ENCODE assay signal across 15 cellular contexts in the genomic region with DNA sequence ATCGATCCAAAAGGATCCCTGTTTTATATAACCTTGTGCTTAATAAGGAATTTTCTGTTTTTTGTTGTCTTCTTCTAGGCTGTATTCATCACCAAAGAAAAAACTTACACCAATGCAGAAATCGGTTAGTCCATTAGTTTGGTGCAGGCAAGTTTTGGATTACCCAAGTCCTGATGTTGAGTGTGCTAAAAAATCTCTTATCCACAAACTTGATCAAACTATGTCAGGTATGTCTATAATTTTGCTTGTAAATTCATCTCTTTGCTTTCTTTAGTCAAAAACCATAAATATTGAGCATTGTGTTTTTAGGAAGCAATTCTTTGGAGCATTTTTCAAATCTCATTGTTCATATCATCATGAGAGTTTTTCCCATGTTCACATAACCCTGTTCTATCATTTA. TPM values are rescaled to one million over a fixed set of nuclear protein-coding genes. Genes with fewer than 3 reads are reported as not detected.
DNase-seq lines count a peak whose midpoint lies in the region; ATAC-seq and TF ChIP-seq lines count a peak whose summit lies in the region.
"Had no signal": no experiment of that assay in that cellular context is flagged by ENCODE, and none has a peak within 500 bp of the region (broad histone marks: within the 10 kb centered on the region; RNA-seq: fewer than 3 reads in every experiment).

No MANE protein-coding gene starts in this region.

- no peaks in the 10 kb centered on the region for H3K9me3 Mint-ChIP-seq in MCF 10A (ENCODE audit: unreplicated experiment)
- no peaks in the 10 kb centered on the region for H3K9me3 Mint-ChIP-seq in natural killer cell treated with Interleukin-12 subunit alpha and Interleukin-12 subunit beta and Interleukin-15 and Interleukin-18, amount 100 ng/mL, for 72 hours
- H3K9me3 Mint-ChIP-seq: IgD-negative memory B cell had no signal

- H3K36me3 ChIP-seq in mammary epithelial cell (ENCODE audit: insufficient read depth, low read length) (no peaks in the 10 kb centered on the region), SU-DHL-6 (ENCODE audit: low read length) (no peaks in the 10 kb centered on the region), hepatocyte (replicated peaks; ENCODE audit: insufficient read depth, low read depth) (no peaks in the 10 kb centered on the region)

- POLR2A ChIA-PET in MCF 10A (lab: Yijun Ruan, JAX): interaction anchor here (0.8 to 2.3 kb wide), 5 partner anchors 9 to 39 kb away, joined by 3 to 9 read pairs (median 4); a partner anchor contains a TSS

- no peaks in the 10 kb centered on the region for H3K9me2 ChIP-seq in SU-DHL-6 (replicated peaks; ENCODE audit: insufficient read depth, low read length)
- H3K9me2 ChIP-seq in hepatocyte (replicated peaks; ENCODE audit: insufficient read depth): no peaks in the 10 kb centered on the region

- peaks cover 35% of the 10 kb centered on the region for H3K4me1 Mint-ChIP-seq in MCF 10A (ENCODE audit: insufficient read depth, unreplicated experiment)
- H3K4me1 Mint-ChIP-seq in natural killer cell treated with Interleukin-12 subunit alpha and Interleukin-12 subunit beta and Interleukin-15 and Interleukin-18, amount 100 ng/mL, for 72 hours (ENCODE audit: low read depth in 2 of 2): peaks cover 38 to 50% of the 10 kb centered on the region in 2 donors

- H3K79me2 ChIP-seq in mammary epithelial cell (ENCODE audit: insufficient read depth, low read length) (peaks cover 88% of the 10 kb centered on the region), SU-DHL-6 (ENCODE audit: insufficient read depth, low read length) (peaks cover 24% of the 10 kb centered on the region; the same call in 1 of the 2 replicates), hepatocyte (peaks cover 100% of the 10 kb centered on the region)

- H3F3A ChIP-seq in SU-DHL-6 (ENCODE audit: insufficient read depth): peaks cover 13% of the 10 kb centered on the region

- peaks cover 9% of the 10 kb centered on the region for H3K4me1 ChIP-seq in mammary epithelial cell (ENCODE audit: insufficient read depth, low read length)
- no peaks in the 10 kb centered on the region for H3K4me1 ChIP-seq in hepatocyte (ENCODE audit: insufficient read depth)

- DNase-seq in MCF 10A (ENCODE audit: unreplicated experiment) (no peak), mammary epithelial cell (no peak), retina (no peak), hepatocyte (ENCODE audit: low spot score) (no peak), C1 segment of cervical spinal cord (lab: John Stamatoyannopoulos, UW) (no peak)
- no peak for DNase-seq in natural killer cell treated with Interleukin-12 subunit alpha and Interleukin-12 subunit beta and Interleukin-15 and Interleukin-18, amount 100 ng/mL, for 72 hours (ENCODE audit: low spot score)
- DNase-seq: DMS79; NCI-H1048; NCI-H526 treated with DMSO at 0.1 percent for 48 hours; NK-92 treated with Interleukin-12 subunit alpha and Interleukin-12 subunit beta, amount 100 ng/mL, for 24 hours; SJCRH30 had no signal

- H3K4me3 Mint-ChIP-seq in MCF 10A (ENCODE audit: unreplicated experiment): no peak overlapping the region
- no peak overlapping the region for H3K4me3 Mint-ChIP-seq in natural killer cell treated with Interleukin-12 subunit alpha and Interleukin-12 subunit beta and Interleukin-15 and Interleukin-18, amount 100 ng/mL, for 72 hours

- H3K9me3 ChIP-seq in mammary epithelial cell (replicated peaks; ENCODE audit: insufficient read depth, low read length) (no peaks in the 10 kb centered on the region), SU-DHL-6 (ENCODE audit: insufficient read depth, low read length) (no peaks in the 10 kb centered on the region), hepatocyte (ENCODE audit: low read depth) (no peaks in the 10 kb centered on the region)
- H3K9me3 ChIP-seq: SJCRH30 had no signal

- H3K4me2 ChIP-seq in mammary epithelial cell (ENCODE audit: insufficient read depth, low read depth, low read length) (no peak overlapping the region), SU-DHL-6 (ENCODE audit: low read depth, low read length, poor library complexity, severe bottlenecking) (peak overlapping the region; percentile 53), hepatocyte (no peak overlapping the region)

- H3K9ac ChIP-seq in mammary epithelial cell (ENCODE audit: insufficient read depth, low read length) (no peak overlapping the region), SU-DHL-6 (ENCODE audit: low read length) (no peak overlapping the region)

- in situ Hi-C loops in mammary epithelial cell (cut with MboI; ENCODE audit: low sequenced_read_pairs in 2 of 2): no loop called here

- BruUV-seq in MCF 10A (replicated peaks; lab: Mats Ljungman, UMichigan): no TSS peak
- BruUV-seq in mammary epithelial cell (replicated peaks; lab: Mats Ljungman, UMichigan): no TSS peak

- H2AFZ ChIP-seq in mammary epithelial cell (ENCODE audit: low read depth, low read length) (no peak overlapping the region), SU-DHL-6 (ENCODE audit: low read depth, low read length, severe bottlenecking) (no peak overlapping the region), hepatocyte (no peak overlapping the region)

- no peaks in the 10 kb centered on the region for H3K27me3 Mint-ChIP-seq in MCF 10A (ENCODE audit: insufficient read depth, unreplicated experiment)
- H3K27me3 Mint-ChIP-seq in natural killer cell treated with Interleukin-12 subunit alpha and Interleukin-12 subunit beta and Interleukin-15 and Interleukin-18, amount 100 ng/mL, for 72 hours: no peaks in the 10 kb centered on the region
- H3K27me3 Mint-ChIP-seq: IgD-negative memory B cell had no signal

- ATAC-seq in natural killer cell treated with Interleukin-12 subunit alpha and Interleukin-12 subunit beta and Interleukin-15 and Interleukin-18, amount 100 ng/mL, for 72 hours: no peak
- no peak for ATAC-seq in HG02885 (IDR thresholded peaks at IDR 0.05; ENCODE audit: poor library complexity, unreplicated experiment)

- dilution Hi-C loops in mammary epithelial cell (cut with HindIII; ENCODE audit: low sequenced_read_pairs): no loop called here

- no peak overlapping the region for H3K27ac ChIP-seq in mammary epithelial cell (ENCODE audit: insufficient read depth, low read depth, low read length)
- peak overlapping the region; percentile 66; the same call in 1 of the 2 replicates for H3K27ac ChIP-seq in SU-DHL-6 (ENCODE audit: low read depth, low read length)
- no peak overlapping the region for H3K27ac ChIP-seq in hepatocyte
- H3K27ac ChIP-seq: RWPE1, SJCRH30 had no signal

- H3K4me3 ChIP-seq in mammary epithelial cell (replicated peaks in 1 of 3; ENCODE audit: insufficient read depth in 1 of 3, low read depth in 2 of 3, low read length in 3 of 3) (no peak overlapping the region), SU-DHL-6 (ENCODE audit: insufficient read depth, low read length, poor library complexity, severe bottlenecking) (no peak overlapping the region), hepatocyte (no peak overlapping the region)
- H3K4me3 ChIP-seq: SJCRH30 had no signal

- H3K27me3 ChIP-seq in mammary epithelial cell (ENCODE audit: insufficient read depth, low read length): no peaks in the 10 kb centered on the region
- H3K27me3 ChIP-seq in SU-DHL-6 (ENCODE audit: low read length): no peaks in the 10 kb centered on the region
- H3K27me3 ChIP-seq in hepatocyte: no peaks in the 10 kb centered on the region
- H3K27me3 ChIP-seq: SJCRH30 had no signal

- no peaks in the 10 kb centered on the region for H4K20me1 ChIP-seq in mammary epithelial cell (ENCODE audit: insufficient read depth, low read length)
- peaks cover 6% of the 10 kb centered on the region; the same call in 1 of the 2 replicates for H4K20me1 ChIP-seq in SU-DHL-6 (ENCODE audit: low read depth, low read length)
- H4K20me1 ChIP-seq in hepatocyte (ENCODE audit: insufficient read depth, poor library complexity, severe bottlenecking): peaks cover 26% of the 10 kb centered on the region

- H3K27ac Mint-ChIP-seq in MCF 10A (ENCODE audit: low read depth, unreplicated experiment): peak overlapping the region; percentile 57
- peak overlapping the region; percentile 73 to 90 for H3K27ac Mint-ChIP-seq in natural killer cell treated with Interleukin-12 subunit alpha and Interleukin-12 subunit beta and Interleukin-15 and Interleukin-18, amount 100 ng/mL, for 72 hours

- H3K36me3 Mint-ChIP-seq in MCF 10A (ENCODE audit: insufficient read depth, unreplicated experiment): no peaks in the 10 kb centered on the region
- no peaks in the 10 kb centered on the region for H3K36me3 Mint-ChIP-seq in natural killer cell treated with Interleukin-12 subunit alpha and Interleukin-12 subunit beta and Interleukin-15 and Interleukin-18, amount 100 ng/mL, for 72 hours

- TF ChIP-seq CTCF in MCF 10A (IDR thresholded peaks at IDR 0.05; ENCODE audit: unreplicated experiment) (no peak), mammary epithelial cell (conservative IDR thresholded peaks at IDR 0.05 in 1 of 2, IDR thresholded peaks at IDR 0.05 in 1 of 2; ENCODE audit: extremely low read depth in 1 of 2, insufficient read depth in 1 of 2, low read depth in 1 of 2, low read length in 2 of 2) (no peak), SU-DHL-6 (IDR thresholded peaks at IDR 0.05; ENCODE audit: insufficient read depth, low read length, poor library complexity, severe bottlenecking) (no peak), hepatocyte (IDR thresholded peaks at IDR 0.05; ENCODE audit: poor library complexity) (no peak)

- intact Hi-C loops in MCF 10A (cut with micrococcal nuclease) (no loop called here), mammary epithelial cell (cut with micrococcal nuclease) (no loop called here)

- CTCF ChIA-PET in MCF 10A (lab: Yijun Ruan, JAX): no interaction called here
- CTCF ChIA-PET in mammary epithelial cell (lab: Charles Lee; ENCODE audit: low non-redundant PET): no interaction called here

- WGBS in mammary epithelial cell (ENCODE audit: low coverage, missing lambda C conversion rate): 100% methylated on average over 2 of the region's 2 CpGs
- WGBS in hepatocyte (ENCODE audit: low lambda C conversion rate, missing lambda C conversion rate): 93% methylated on average over 2 of the region's 2 CpGs

RNA-seq across cellular contexts. Expression of a gene that starts 28.4 kb away (rescaled TPM):
- total RNA-seq in MCF 10A (2022): 74.0 and 81.6 TPM in 2 replicates
- 10 to 100 TPM; 79.9 to 95.9 TPM for total RNA-seq in mammary epithelial cell
- polyA plus RNA-seq in mammary epithelial cell: 58.0 TPM
- 24.3 TPM for polyA minus RNA-seq in mammary epithelial cell
- 10 to 100 TPM; 42.4 to 89.3 TPM for total RNA-seq in natural killer cell treated with Interleukin-12 subunit alpha and Interleukin-12 subunit beta and Interleukin-15 and Interleukin-18, amount 100 ng/mL, for 72 hours
- 67.6 and 101 TPM in 2 replicates for total RNA-seq in hepatocyte
- 30.9 and 40.1 TPM in 2 replicates for polyA plus RNA-seq in hepatocyte
